ENCODE assay signal across 9 cellular contexts in genomic region chr7:3092468-3092867, GRCh38. TPM values are rescaled to one million over a fixed set of nuclear protein-coding genes. Genes with fewer than 3 reads are reported as not detected.
A peak's percentile ranks its signal among the peaks of the same experiment; 100 is the strongest.
DNase-seq lines count a peak whose midpoint lies in the region; ATAC-seq, FAIRE-seq and TF ChIP-seq lines count a peak whose summit lies in the region.
"Had no signal": no experiment of that assay in that cellular context is flagged by ENCODE, and none has a peak within 500 bp of the region (broad histone marks: within the 10 kb centered on the region; RNA-seq: fewer than 3 reads in every experiment).

No MANE protein-coding gene starts in this region.

- POLR2A ChIA-PET in A673 (lab: Charles Lee; ENCODE audit: low non-redundant PET) = interaction anchor here (0.7 kb wide), 1 partner anchor 28 kb away, joined by 5 read pairs; no protein-coding TSS in a partner anchor

- no peaks in the 10 kb centered on the region for H3K9me3 ChIP-seq in A673 (ENCODE audit: low read depth, low read length, poor library complexity, severe bottlenecking)
- no peaks in the 10 kb centered on the region for H3K9me3 ChIP-seq in esophagus muscularis mucosa

- no peak for TF ChIP-seq POLR2A in esophagus muscularis mucosa (IDR thresholded peaks at IDR 0.05; ENCODE audit: low read depth)

- H3K27me3 ChIP-seq in bronchial epithelial cell (ENCODE audit: control insufficient read depth, insufficient read depth, low read length) (no peaks in the 10 kb centered on the region), A673 (replicated peaks; ENCODE audit: insufficient read depth, low read depth, low read length, poor library complexity) (peaks cover 4% of the 10 kb centered on the region), esophagus muscularis mucosa (peaks cover 0 to 8% (median 0%) of the 10 kb centered on the region in 4 donors)

- WGBS in esophagus muscularis mucosa = 53% methylated on average over 6 of the region's 6 CpGs

- H3K4me3 ChIP-seq in bronchial epithelial cell (ENCODE audit: low read depth, low read length) (no peak overlapping the region), A673 (ENCODE audit: low read depth, low read length, poor library complexity, severe bottlenecking) (no peak overlapping the region), esophagus muscularis mucosa (no peak overlapping the region)

- ATAC-seq in GM18498 (IDR thresholded peaks at IDR 0.05; ENCODE audit: unreplicated experiment) (peak; percentile 65), HG02840 (IDR thresholded peaks at IDR 0.05; ENCODE audit: low FRiP score, unreplicated experiment) (peak; percentile 69)

- intact Hi-C loops in A673 (cut with micrococcal nuclease; ENCODE audit: unreplicated experiment) (no loop called here), esophagus muscularis mucosa (cut with DNase I) (no loop called here)

- H3K4me1 ChIP-seq in A673 (ENCODE audit: insufficient read depth, low read length, poor library complexity, severe bottlenecking) (peaks cover 5% of the 10 kb centered on the region), esophagus muscularis mucosa (no peaks in the 10 kb centered on the region)

- TF ChIP-seq CTCF in bronchial epithelial cell (IDR thresholded peaks at IDR 0.05; ENCODE audit: insufficient read depth, low read length, severe bottlenecking) (no peak), A673 (conservative IDR thresholded peaks at IDR 0.05; ENCODE audit: low read depth, low read length) (no peak), esophagus muscularis mucosa (IDR thresholded peaks at IDR 0.05) (no peak)

- no peak overlapping the region for H3K27ac ChIP-seq in A673 (ENCODE audit: low read depth, low read length, poor library complexity, severe bottlenecking)
- no peak overlapping the region for H3K27ac ChIP-seq in esophagus muscularis mucosa (replicated peaks in 1 of 4)

- CTCF ChIA-PET in A673 (lab: Charles Lee) = interaction anchor here (0.6 kb wide), 2 partner anchors 21 to 402 kb away, joined by 4 read pairs; no protein-coding TSS in a partner anchor

- no peak for FAIRE-seq in bronchial epithelial cell (lab: Jason Lieb, UNC)
- FAIRE-seq: H1 had no signal

- BruUV-seq in A673 (replicated peaks; lab: Mats Ljungman, UMichigan) = no TSS peak

- DNase-seq in T-helper 22 cell (ENCODE audit: low read depth) (peak; percentile 68), bronchial epithelial cell (ENCODE audit: low read depth) (peak; percentile 4), A673 (ENCODE audit: low spot score) (no peak), NCI-H146 treated with DMSO at 0.1 percent for 48 hours (lab: John Stamatoyannopoulos, UW; ENCODE audit: unreplicated experiment) (no peak), esophagus muscularis mucosa (ENCODE audit: extremely low spot score) (no peak)
- DNase-seq in stimulated activated CD4-positive, alpha-beta T cell treated with anti-CD3 and anti-CD28 coated beads, TNF-alpha, amount 100 ng/mL, for 24 hours (ENCODE audit: low read depth in 3 of 3) = peak; percentile 40 to 69 (median 43)

- TF ChIP-seq EP300 in esophagus muscularis mucosa (IDR thresholded peaks at IDR 0.05) = no peak

- H3K36me3 ChIP-seq in bronchial epithelial cell (ENCODE audit: control insufficient read depth, insufficient read depth, low read length) (no peaks in the 10 kb centered on the region), A673 (ENCODE audit: insufficient read depth, low read length, poor library complexity, severe bottlenecking) (no peaks in the 10 kb centered on the region), esophagus muscularis mucosa (no peaks in the 10 kb centered on the region)

RNA-seq across cellular contexts. Expression of gene CARD11, which starts 48.8 kb away (rescaled TPM):
- 3.3 and 6.3 TPM in 2 replicates for total RNA-seq in bronchial epithelial cell
- 1.6 and 1.8 TPM in 2 replicates for total RNA-seq in A673 (2021)
- 1 to 10 TPM in 1 of 4 donors, under 1 TPM in 3; 0.26 to 2.0 (median 0.70) TPM for total RNA-seq in esophagus muscularis mucosa

Comparison
In these comparisons a context has a peak if more than half of its experiments do, and no peak if none do; other contexts are left out.
1. DNase-seq: peak in T-helper 22 cell (single experiment), bronchial epithelial cell (single experiment) and stimulated activated CD4-positive, alpha-beta T cell treated with anti-CD3 and anti-CD28 coated beads, TNF-alpha, amount 100 ng/mL, for 24 hours (3 of 3); none in A673 (single experiment), NCI-H146 treated with DMSO at 0.1 percent for 48 hours (single experiment) and esophagus muscularis mucosa (single experiment).